8 cellular contexts compared by ENCODE assay signal in the genomic region with DNA sequence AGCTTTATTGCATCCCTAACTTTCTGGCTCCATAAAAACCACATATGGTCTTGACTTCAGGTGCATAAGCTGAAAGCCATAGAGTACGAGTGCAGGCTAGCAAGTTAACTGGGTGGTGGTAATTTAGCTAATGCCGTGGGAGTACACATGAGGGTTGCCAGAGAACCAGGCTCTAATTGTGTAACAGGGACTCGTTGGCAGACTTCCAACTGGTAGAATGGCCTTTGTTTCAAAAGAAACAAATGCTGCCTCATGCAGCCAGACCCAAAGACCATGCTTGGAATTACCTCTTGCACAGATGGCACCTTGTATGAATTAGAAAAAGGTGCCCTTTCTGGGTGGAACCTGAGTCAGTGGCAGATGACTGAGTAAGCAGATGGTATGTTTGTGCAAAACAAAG.
DNase-seq lines count a peak whose midpoint lies in the region; ATAC-seq and TF ChIP-seq lines count a peak whose summit lies in the region.

No MANE protein-coding gene starts in this region.

- TF ChIP-seq CTCF in fibroblast of pulmonary artery (IDR thresholded peaks at IDR 0.05; ENCODE audit: low read length, missing control alignments), result no peak

- H3K4me3 ChIP-seq in fibroblast of pulmonary artery (replicated peaks; ENCODE audit: low read depth, low read length), result no peak overlapping the region

- H3K4me1 Mint-ChIP-seq in activated CD4-positive, alpha-beta T cell treated with anti-CD3 and anti-CD28 coated beads, Interleukin-2, amount 10 ng/mL, durations not matched to agents 24 days and 14 days, result peaks cover 57% of the 10 kb centered on the region

- H3K27ac Mint-ChIP-seq in activated CD4-positive, alpha-beta T cell treated with anti-CD3 and anti-CD28 coated beads, Interleukin-2, amount 10 ng/mL, durations not matched to agents 24 days and 14 days, result no peak overlapping the region

- DNase-seq in HuH-7 (ENCODE audit: low spot score), result peak; percentile 28
- peak; percentile 99 for DNase-seq in NCI-H69 (lab: John Stamatoyannopoulos, UW)
- DNase-seq in fibroblast of pulmonary artery (ENCODE audit: low read depth), result peak; percentile 93
- peak; percentile 44 for DNase-seq in pulmonary artery endothelial cell (ENCODE audit: low read depth, low spot score)
- DNase-seq in NK-92 (lab: John Stamatoyannopoulos, UW; ENCODE audit: unreplicated experiment), result no peak
- no peak for DNase-seq in activated naive CD4-positive, alpha-beta T cell treated with Interleukin-2 at 50 U/mL for 16 hours
- DNase-seq in activated CD4-positive, alpha-beta T cell treated with anti-CD3 and anti-CD28 coated beads, Interleukin-2, amount 10 ng/mL, durations not matched to agents 24 days and 14 days, result no peak

- no peaks in the 10 kb centered on the region for H3K9me3 Mint-ChIP-seq in activated CD4-positive, alpha-beta T cell treated with anti-CD3 and anti-CD28 coated beads, Interleukin-2, amount 10 ng/mL, durations not matched to agents 24 days and 14 days

- peaks cover 3% of the 10 kb centered on the region for H3K36me3 Mint-ChIP-seq in activated CD4-positive, alpha-beta T cell treated with anti-CD3 and anti-CD28 coated beads, Interleukin-2, amount 10 ng/mL, durations not matched to agents 24 days and 14 days (ENCODE audit: low read depth)

- no peak overlapping the region for H3K4me3 Mint-ChIP-seq in activated CD4-positive, alpha-beta T cell treated with anti-CD3 and anti-CD28 coated beads, Interleukin-2, amount 10 ng/mL, durations not matched to agents 24 days and 14 days

- intact Hi-C loops in activated CD4-positive, alpha-beta T cell treated with anti-CD3 and anti-CD28 coated beads, Interleukin-2, amount 10 ng/mL, durations not matched to agents 24 days and 14 days (cut with micrococcal nuclease), result no loop called here

- H3K27me3 Mint-ChIP-seq in activated CD4-positive, alpha-beta T cell treated with anti-CD3 and anti-CD28 coated beads, Interleukin-2, amount 10 ng/mL, durations not matched to agents 24 days and 14 days, result no peaks in the 10 kb centered on the region

- no peak for ATAC-seq in HG02678 (IDR thresholded peaks at IDR 0.05; ENCODE audit: unreplicated experiment)

Comparison
In these comparisons a context has a peak if more than half of its experiments do, and no peak if none do; other contexts are left out.
1. DNase-seq: peak in HuH-7 (single experiment), NCI-H69 (single experiment), fibroblast of pulmonary artery (single experiment) and pulmonary artery endothelial cell (single experiment); none in NK-92 (single experiment), activated naive CD4-positive, alpha-beta T cell treated with Interleukin-2 at 50 U/mL for 16 hours (single experiment) and activated CD4-positive, alpha-beta T cell treated with anti-CD3 and anti-CD28 coated beads, Interleukin-2, amount 10 ng/mL, durations not matched to agents 24 days and 14 days (single experiment).